15 cellular contexts compared by ENCODE assay signal in genomic region chr4:26891867-26892266, GRCh38.
"Had no signal": no experiment of that assay in that cellular context is flagged by ENCODE, and none has a peak within 500 bp of the region (broad histone marks: within the 10 kb centered on the region; RNA-seq: fewer than 3 reads in every experiment).

No MANE protein-coding gene starts in this region.

- ATAC-seq: heart right ventricle, left lobe of liver had no signal

- H3K36me3 ChIP-seq: colonic mucosa, heart right ventricle, tibial artery, vagina had no signal

- H3K9me3 ChIP-seq: colonic mucosa, heart right ventricle, tibial artery, vagina had no signal

- H3K27me3 ChIP-seq: colonic mucosa, heart right ventricle, tibial artery, vagina had no signal

- H3K27ac ChIP-seq: colonic mucosa, heart right ventricle, tibial artery, vagina had no signal

- H3K4me1 ChIP-seq: colonic mucosa, tibial artery had no signal

- H3K4me3 ChIP-seq: colonic mucosa, heart right ventricle, tibial artery, vagina had no signal

- H3K27ac Mint-ChIP-seq: activated CD4-positive, alpha-beta memory T cell treated with anti-CD3 and anti-CD28 coated beads, Interleukin-2, amount 10 ng/mL, durations not matched to agents 7 days and 5 days had no signal

- H3K27me3 Mint-ChIP-seq: activated CD4-positive, alpha-beta memory T cell treated with anti-CD3 and anti-CD28 coated beads, Interleukin-2, amount 10 ng/mL, durations not matched to agents 7 days and 5 days had no signal

- DNase-seq: activated CD4-positive, alpha-beta memory T cell treated with anti-CD3 and anti-CD28 coated beads, Interleukin-2, amount 10 ng/mL, durations not matched to agents 7 days and 5 days; activated CD4-positive, CD25-positive, alpha-beta regulatory T cell treated with anti-CD3 and anti-CD28 coated beads, Interleukin-2, amount 50 U/mL, for 72 hours; activated CD8-positive, alpha-beta memory T cell treated with anti-CD3 and anti-CD28 coated beads, Interleukin-2, amount 50 U/mL, for 48 hours; activated effector memory CD4-positive, alpha-beta T cell treated with Interleukin-2 at 50 U/mL for 16 hours; colonic mucosa; effector CD4-positive, alpha-beta T cell; heart right ventricle; islet precursor cell; mesenchymal stem cell; stimulated activated CD4-positive, alpha-beta T cell treated with anti-CD3 and anti-CD28 coated beads, Interleukin-15, amount 100 ng/mL, for 24 hours; stimulated activated CD4-positive, alpha-beta T cell treated with anti-CD3 and anti-CD28 coated beads, Interleukin-4, amount 100 ng/mL, for 4 hours; T-helper 9 cell; tibial artery had no signal

- H3K4me3 Mint-ChIP-seq: activated CD4-positive, alpha-beta memory T cell treated with anti-CD3 and anti-CD28 coated beads, Interleukin-2, amount 10 ng/mL, durations not matched to agents 7 days and 5 days had no signal
